ENCODE assay signal across 10 cellular contexts in the genomic region with DNA sequence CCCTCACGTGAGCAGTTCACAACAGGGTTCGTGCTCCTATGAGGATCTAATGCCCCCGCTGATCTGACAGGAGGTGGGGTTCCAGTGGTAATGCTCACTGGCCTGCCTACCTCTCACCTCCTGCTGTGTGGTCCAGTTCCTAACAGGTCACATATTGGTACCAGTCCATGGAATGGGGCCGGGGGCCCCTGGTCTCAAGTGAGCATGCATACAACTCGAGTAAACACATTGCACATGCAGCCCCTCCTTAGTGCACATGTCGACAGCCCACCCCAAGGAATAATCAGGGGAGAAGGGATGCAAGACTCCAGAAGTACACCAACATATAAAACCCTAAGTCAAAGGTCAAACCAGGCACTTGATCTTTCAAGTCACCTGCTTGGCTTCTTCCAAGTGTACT.
"Had no signal": no experiment of that assay in that cellular context is flagged by ENCODE, and none has a peak within 500 bp of the region (broad histone marks: within the 10 kb centered on the region; RNA-seq: fewer than 3 reads in every experiment).

No MANE protein-coding gene starts in this region.

- ATAC-seq: GM23338, HCT116 had no signal

- H3K4me2 ChIP-seq: GM23338 had no signal

- H3K27ac ChIP-seq: GM23248 had no signal

- H3K9me3 ChIP-seq: HAP-1 had no signal

- H3K4me1 ChIP-seq: HAP-1 had no signal

- FAIRE-seq: H1 had no signal

- H3K36me3 ChIP-seq: HAP-1 had no signal

- DNase-seq: GM23248, GOT3, H7, H9, HCEC 1CT, HFFc6 had no signal

- H3K4me3 ChIP-seq: GM23248, GM23338, HAP-1 had no signal

- H2AFZ ChIP-seq: GM23248, GM23338 had no signal
